ENCODE assay signal across 1 cellular context in genomic region chr22:31752096-31752847, GRCh38.
TF ChIP-seq lines count a peak whose summit lies in the region.

No MANE protein-coding gene starts in this region.

TF ChIP-seq in K562, 482 proteins besides CTCF, POLR2A, EP300 and RAD21 (continued from another document):
- no peak for TF ChIP-seq ARID3B (CRISPR knock-in tag; IDR thresholded peaks at IDR 0.05; ENCODE audit: borderline replicate concordance)
- TF ChIP-seq CGGBP1 (CRISPR knock-in tag; IDR thresholded peaks at IDR 0.05) = no peak
- TF ChIP-seq HCFC1 (IDR thresholded peaks at IDR 0.05; ENCODE audit: low read depth, low read length) = no peak
- TF ChIP-seq C11orf30 (IDR thresholded peaks at IDR 0.05; ENCODE audit: low read depth) = peak; percentile 47; the same call in 1 of the 2 replicates
- TF ChIP-seq ATF3 (IDR thresholded peaks at IDR 0.05) = peak; percentile 9; the same call in 1 of the 2 replicates
- no peak for TF ChIP-seq ATF3 (CRISPR knock-in tag; conservative IDR thresholded peaks at IDR 0.05)
- no peak for TF ChIP-seq CHD1 (IDR thresholded peaks at IDR 0.05; ENCODE audit: low read length)
- no peak for TF ChIP-seq SLC30A9 (CRISPR knock-in tag; IDR thresholded peaks at IDR 0.05)
- no peak for TF ChIP-seq MITF (IDR thresholded peaks at IDR 0.05)
